In genomic region chr11:43866969-43867368, GRCh38 we compare ENCODE assay signal across 28 cellular contexts.
"Had no signal": no experiment of that assay in that cellular context is flagged by ENCODE, and none has a peak within 500 bp of the region (broad histone marks: within the 10 kb centered on the region; RNA-seq: fewer than 3 reads in every experiment).

No MANE protein-coding gene starts in this region.

- H3K4me1 ChIP-seq: body of pancreas, colonic mucosa, esophagus squamous epithelium had no signal

- H3K27ac Mint-ChIP-seq: activated B cell treated with CpG ODN at 0.5 μM for 24 hours; activated T-helper 17 cell treated with anti-CD3 and anti-CD28 coated beads, Interleukin-2, amount 50 U/mL, for 72 hours; T-helper 1 cell treated with Interleukin-12 subunit alpha and Interleukin-12 subunit beta and Interleukin-4 antibody, amounts not matched to agents 30 μg/mL and 1 μg/mL, for 36 hours had no signal

- H3K36me3 ChIP-seq: colonic mucosa, esophagus squamous epithelium, WERI-Rb-1 had no signal

- H3K4me3 ChIP-seq: body of pancreas, colonic mucosa, esophagus squamous epithelium had no signal

- H3K9me3 Mint-ChIP-seq: activated T-helper 17 cell treated with anti-CD3 and anti-CD28 coated beads, Interleukin-2, amount 50 U/mL, for 72 hours had no signal

- DNase-seq: activated B cell treated with CpG ODN at 0.5 μM for 24 hours; activated CD4-positive, alpha-beta T cell treated with anti-CD3 and anti-CD28 coated beads for 48 hours; activated CD4-positive, alpha-beta T cell treated with anti-CD3 and anti-CD28 coated beads, Interleukin-2, amount 50 U/mL, for 1 hour; activated CD4-positive, alpha-beta T cell treated with anti-CD3 and anti-CD28 coated beads, Interleukin-2, amount 50 U/mL, for 48 hours; activated CD8-positive, alpha-beta memory T cell treated with anti-CD3 and anti-CD28 coated beads for 24 hours; activated CD8-positive, alpha-beta T cell treated with anti-CD3 and anti-CD28 coated beads for 36 hours; activated effector memory CD4-positive, alpha-beta T cell treated with Interleukin-2 at 50 U/mL for 16 hours; activated gamma-delta T cell treated with Interleukin-2 at 50 U/mL for 16 hours; activated naive CD4-positive, alpha-beta T cell treated with anti-CD3 and anti-CD28 coated beads, Interleukin-2, amount 50 U/mL, for 16 hours; activated naive CD4-positive, alpha-beta T cell treated with Interleukin-2 at 50 U/mL for 16 hours; activated T-cell treated with anti-CD3 and anti-CD28 coated beads, Interleukin-2, amount 50 U/mL, for 4 hours; amniotic stem cell; anterior cingulate cortex; body of pancreas; caudate nucleus; colonic mucosa; effector CD8-positive, alpha-beta T cell; esophagus squamous epithelium; foreskin melanocyte; head of caudate nucleus; T1000; WERI-Rb-1 had no signal

- H3K4me3 Mint-ChIP-seq: activated B cell treated with CpG ODN at 0.5 μM for 24 hours; activated CD8-positive, alpha-beta T cell treated with anti-CD3 and anti-CD28 coated beads for 36 hours; activated T-cell treated with anti-CD3 and anti-CD28 coated beads, Interleukin-2, amount 50 U/mL, for 4 hours; activated T-helper 17 cell treated with anti-CD3 and anti-CD28 coated beads, Interleukin-2, amount 50 U/mL, for 72 hours; T-helper 1 cell treated with Interleukin-12 subunit alpha and Interleukin-12 subunit beta and Interleukin-4 antibody, amounts not matched to agents 30 μg/mL and 1 μg/mL, for 36 hours had no signal

- H3K9me3 ChIP-seq: body of pancreas, colonic mucosa, esophagus squamous epithelium had no signal

- H3K27me3 ChIP-seq: body of pancreas, colonic mucosa had no signal

- ATAC-seq: activated CD4-positive, CD25-positive, alpha-beta regulatory T cell treated with anti-CD3 and anti-CD28 coated beads, Interleukin-2, amount 50 U/mL, for 24 hours; activated CD8-positive, alpha-beta T cell treated with anti-CD3 and anti-CD28 coated beads for 36 hours; activated T-cell treated with anti-CD3 and anti-CD28 coated beads, Interleukin-2, amount 50 U/mL, for 4 hours; activated T-helper 17 cell treated with anti-CD3 and anti-CD28 coated beads, Interleukin-2, amount 50 U/mL, for 72 hours; body of pancreas had no signal

- H3K27ac ChIP-seq: body of pancreas, colonic mucosa, epithelial cell of prostate, esophagus squamous epithelium, WERI-Rb-1 had no signal

- FAIRE-seq: endothelial cell of umbilical vein had no signal

- H3K36me3 Mint-ChIP-seq: activated naive CD8-positive, alpha-beta T cell had no signal
